16 cellular contexts compared by ENCODE assay signal in genomic region chr2:168465594-168465993, GRCh38. TPM values are rescaled to one million over a fixed set of nuclear protein-coding genes. Genes with fewer than 3 reads are reported as not detected.
DNase-seq lines count a peak whose midpoint lies in the region; ATAC-seq, FAIRE-seq and TF ChIP-seq lines count a peak whose summit lies in the region.
"Had no signal": no experiment of that assay in that cellular context is flagged by ENCODE, and none has a peak within 500 bp of the region (broad histone marks: within the 10 kb centered on the region; RNA-seq: fewer than 3 reads in every experiment).

No MANE protein-coding gene starts in this region.

- H3K4me1 ChIP-seq in PC-9 (replicated peaks; ENCODE audit: insufficient read depth): peaks cover 15% of the 10 kb centered on the region
- peaks cover 6% of the 10 kb centered on the region for H3K4me1 ChIP-seq in keratinocyte (ENCODE audit: control insufficient read depth, extremely low read depth, insufficient read depth, low read length)
- peaks cover 7% of the 10 kb centered on the region for H3K4me1 ChIP-seq in OCI-LY7 (ENCODE audit: insufficient read depth, low read length, poor library complexity, severe bottlenecking)

- no peak for FAIRE-seq in keratinocyte (lab: Jason Lieb, UNC)
- FAIRE-seq: TTC549 had no signal

- peak overlapping the region; percentile 15; the same call in 1 of the 2 replicates for H3K4me2 ChIP-seq in PC-9
- peak overlapping the region; percentile 29 for H3K4me2 ChIP-seq in keratinocyte (ENCODE audit: control insufficient read depth, extremely low read depth, insufficient read depth, low read depth, low read length)
- no peak overlapping the region for H3K4me2 ChIP-seq in OCI-LY7 (ENCODE audit: low read length)

- POLR2A ChIA-PET in PC-9 (lab: Charles Lee; ENCODE audit: unreplicated experiment) (no interaction called here), OCI-LY7 (lab: Charles Lee) (no interaction called here)

- intact Hi-C loops in PC-9 (cut with micrococcal nuclease; ENCODE audit: unreplicated experiment): no loop called here
- intact Hi-C loops in OCI-LY7 (cut with micrococcal nuclease; ENCODE audit: unreplicated experiment): no loop called here

- H3F3A ChIP-seq in PC-9 (ENCODE audit: insufficient read depth, low read depth): no peaks in the 10 kb centered on the region; the same call in 1 of the 2 replicates

- CTCF ChIA-PET in PC-9 (lab: Charles Lee): no interaction called here
- CTCF ChIA-PET in OCI-LY7 (lab: Charles Lee; ENCODE audit: unreplicated experiment): no interaction called here

- no peak for TF ChIP-seq CTCF in PC-9 (conservative IDR thresholded peaks at IDR 0.05)
- no peak for TF ChIP-seq CTCF in keratinocyte (optimal IDR thresholded peaks at IDR 0.05 in 1 of 3, IDR thresholded peaks at IDR 0.05 in 1 of 3, conservative IDR thresholded peaks at IDR 0.05 in 1 of 3; ENCODE audit: extremely low read depth in 1 of 3, insufficient read depth in 2 of 3, low read length in 3 of 3)
- TF ChIP-seq CTCF in OCI-LY7 (conservative IDR thresholded peaks at IDR 0.05; ENCODE audit: low read length): no peak

- BruUV-seq in PC-9 (replicated peaks; lab: Mats Ljungman, UMichigan) (no TSS peak), OCI-LY7 (replicated peaks; lab: Mats Ljungman, UMichigan) (no TSS peak)

- H2AFZ ChIP-seq in PC-9 (no peak overlapping the region), keratinocyte (ENCODE audit: control insufficient read depth, low read length) (no peak overlapping the region), OCI-LY7 (ENCODE audit: low read length) (no peak overlapping the region)

- H3K27me3 ChIP-seq in PC-9 (ENCODE audit: insufficient read depth, low read depth): no peaks in the 10 kb centered on the region
- no peaks in the 10 kb centered on the region for H3K27me3 ChIP-seq in keratinocyte (ENCODE audit: control insufficient read depth, extremely low read depth, insufficient read depth, low read length)

- H3K9me1 ChIP-seq in keratinocyte (ENCODE audit: control insufficient read depth, extremely low read depth, insufficient read depth, low read length): no peaks in the 10 kb centered on the region

- no peak overlapping the region for H3K4me3 ChIP-seq in PC-9
- H3K4me3 ChIP-seq in keratinocyte (ENCODE audit: control insufficient read depth in 2 of 3, extremely low read depth in 1 of 3, insufficient read depth in 2 of 3, low read depth in 1 of 3, low read length in 3 of 3): no peak overlapping the region
- H3K4me3 ChIP-seq in OCI-LY7 (ENCODE audit: low read depth, low read length, poor library complexity, severe bottlenecking): no peak overlapping the region
- H3K4me3 ChIP-seq: lung had no signal

- H4K20me1 ChIP-seq in PC-9 (ENCODE audit: insufficient read depth) (no peaks in the 10 kb centered on the region), keratinocyte (ENCODE audit: control insufficient read depth, extremely low read depth, insufficient read depth, low read length) (peaks cover 3% of the 10 kb centered on the region), OCI-LY7 (ENCODE audit: insufficient read depth, low read length) (no peaks in the 10 kb centered on the region)

- ATAC-seq in GM18868 (IDR thresholded peaks at IDR 0.05; ENCODE audit: unreplicated experiment): no peak
- ATAC-seq in GM21526 (IDR thresholded peaks at IDR 0.05; ENCODE audit: low FRiP score, unreplicated experiment): no peak
- ATAC-seq: HCT116 had no signal

- no peak overlapping the region for H3K27ac ChIP-seq in PC-9
- H3K27ac ChIP-seq in keratinocyte (ENCODE audit: control insufficient read depth, insufficient read depth, low read length): no peak overlapping the region
- no peak overlapping the region for H3K27ac ChIP-seq in OCI-LY7 (ENCODE audit: low read depth, low read length, poor library complexity, severe bottlenecking)

- H3K79me2 ChIP-seq in PC-9 (ENCODE audit: low read depth): peaks cover 11% of the 10 kb centered on the region
- H3K79me2 ChIP-seq in keratinocyte (ENCODE audit: control insufficient read depth, insufficient read depth, low read length): peaks cover 96% of the 10 kb centered on the region
- no peaks in the 10 kb centered on the region for H3K79me2 ChIP-seq in OCI-LY7 (ENCODE audit: insufficient read depth, low read depth, low read length)

- dilution Hi-C loops in keratinocyte (cut with MboI; ENCODE audit: extremely low pct_ligation_motif_present, low sequenced_read_pairs): no loop called here

- no peaks in the 10 kb centered on the region for H3K36me3 ChIP-seq in PC-9 (ENCODE audit: low read depth)
- H3K36me3 ChIP-seq in keratinocyte (ENCODE audit: control insufficient read depth in 2 of 2, extremely low read depth in 1 of 2, insufficient read depth in 2 of 2, low read length in 2 of 2): peaks cover 0 to 3% of the 10 kb centered on the region in 2 experiments
- no peaks in the 10 kb centered on the region for H3K36me3 ChIP-seq in OCI-LY7 (ENCODE audit: insufficient read depth, low read length)

- no peak overlapping the region for H3K9ac ChIP-seq in keratinocyte (ENCODE audit: control insufficient read depth, extremely low read depth, insufficient read depth, low read length)

- H3K9me2 ChIP-seq in PC-9 (ENCODE audit: insufficient read depth): no peaks in the 10 kb centered on the region
- H3K9me2 ChIP-seq in OCI-LY7 (ENCODE audit: insufficient read depth, low read length): no peaks in the 10 kb centered on the region

- peak; percentile 30 for DNase-seq in stimulated activated CD4-positive, alpha-beta T cell treated with anti-CD3 and anti-CD28 coated beads, Interleukin-1b, Interleukin-23, amount 100 ng/mL, for 48 hours
- no peak for DNase-seq in stimulated activated CD4-positive, alpha-beta T cell treated with anti-CD3 and anti-CD28 coated beads, Interleukin-2, amount 100 ng/mL, for 48 hours
- DNase-seq in PC-9 (no peak), keratinocyte (ENCODE audit: low read depth, low spot score) (no peak), NCI-H345 treated with DMSO at 0.1 percent for 48 hours (lab: John Stamatoyannopoulos, UW; ENCODE audit: unreplicated experiment) (no peak), OCI-LY7 (ENCODE audit: low spot score) (no peak)
- DNase-seq: activated naive CD4-positive, alpha-beta T cell treated with Interleukin-2 at 50 U/mL for 16 hours; caudate nucleus; effector memory CD4-positive, alpha-beta T cell; NCI-H1105; stimulated activated CD4-positive, alpha-beta T cell treated with anti-CD3 and anti-CD28 coated beads, Interleukin-4, amount 100 ng/mL, for 4 hours had no signal

- H3K9me3 ChIP-seq in PC-9 (ENCODE audit: insufficient read depth, low read depth) (no peaks in the 10 kb centered on the region), keratinocyte (ENCODE audit: control insufficient read depth, low read depth, low read length) (no peaks in the 10 kb centered on the region), OCI-LY7 (ENCODE audit: low read length) (no peaks in the 10 kb centered on the region)

RNA-seq across cellular contexts. Expression of gene CERS6, which starts 9.5 kb away (rescaled TPM):
- total RNA-seq in PC-9 (2021) (7.5 and 8.3 TPM in 2 replicates), OCI-LY7 (2022) (0.04 TPM in 1 of 2 replicates, not detected in the other)
- polyA plus RNA-seq in keratinocyte: 11.3 to 19.5 TPM (median 15.6 TPM) in 3 replicates
- 4.3 TPM for polyA plus RNA-seq in keratinocyte (2011; ENCODE audit: low read depth)
- polyA plus RNA-seq in keratinocyte (2011; cell fraction: cytosol; rRNA removed): 7.2 and 12.7 TPM in 2 replicates
- polyA plus RNA-seq in keratinocyte (2011; cell fraction: nucleus; rRNA removed): 19.8 and 22.8 TPM in 2 replicates
- 11.1 and 20.4 TPM in 2 replicates for polyA plus RNA-seq in keratinocyte (2012; ENCODE audit: low replicate concordance)
- polyA minus RNA-seq in keratinocyte: 16.4 to 29.3 TPM (median 17.2 TPM) in 3 replicates
- 12.5 TPM for polyA minus RNA-seq in keratinocyte (2011; cell fraction: cytosol; rRNA and poly(A)+ RNA removed)
- 23.8 and 47.7 TPM in 2 replicates for polyA minus RNA-seq in keratinocyte (2011; cell fraction: nucleus; rRNA and poly(A)+ RNA removed)
- total RNA-seq in OCI-LY7 (2014; rRNA removed; shearing (Covaris generic)): not detected in 2 replicates
